ENCODE assay signal across 8 cellular contexts in the genomic region with DNA sequence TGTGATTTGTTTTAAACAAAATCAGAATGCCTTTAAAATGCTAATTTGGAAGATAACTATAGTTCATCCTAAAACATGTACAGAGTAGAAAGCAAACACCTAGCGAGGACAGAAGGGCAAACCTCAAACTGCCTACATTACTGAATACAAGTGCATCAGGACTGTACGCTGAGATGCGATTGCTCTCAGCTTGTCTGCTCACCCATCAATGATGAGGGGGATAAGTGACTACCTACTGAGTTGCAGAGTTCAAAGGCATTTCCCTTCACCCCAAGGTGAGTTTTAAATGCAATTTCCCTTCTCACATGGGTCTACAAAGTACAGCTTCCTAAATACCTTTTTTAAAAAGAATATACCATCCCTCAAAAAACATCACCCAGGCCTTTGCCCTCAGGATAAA. TPM values are rescaled to one million over a fixed set of nuclear protein-coding genes. Genes with fewer than 3 reads are reported as not detected.
DNase-seq lines count a peak whose midpoint lies in the region; ATAC-seq and TF ChIP-seq lines count a peak whose summit lies in the region.

No MANE protein-coding gene starts in this region.

- H3K9me3 Mint-ChIP-seq in Calu3 (ENCODE audit: low read depth, unreplicated experiment) = no peaks in the 10 kb centered on the region

- intact Hi-C loops in Calu3 (cut with micrococcal nuclease; ENCODE audit: unreplicated experiment) = loop anchor here (1.0 to 5.0 kb wide), 8 partner anchors 34 to 416 kb away; no protein-coding TSS in a partner anchor

- H3K4me1 Mint-ChIP-seq in Calu3 (ENCODE audit: low read depth, unreplicated experiment) = peaks cover 70% of the 10 kb centered on the region

- DNase-seq in Calu3 = no peak
- DNase-seq in SK-N-MC (ENCODE audit: low read depth, low spot score) = no peak
- DNase-seq in effector memory CD4-positive, alpha-beta T cell = no peak
- DNase-seq in HK-2 (ENCODE audit: unreplicated experiment) = no peak
- DNase-seq in glomerular visceral epithelial cell (ENCODE audit: extremely low spot score) = no peak
- no peak for DNase-seq in NCI-H510A treated with DMSO at 0.1 percent for 48 hours (lab: John Stamatoyannopoulos, UW)

- peak overlapping the region; percentile 51 for H3K4me3 Mint-ChIP-seq in Calu3 (ENCODE audit: low read depth, unreplicated experiment)

- no peak for ATAC-seq in HG03342 (IDR thresholded peaks at IDR 0.05; ENCODE audit: unreplicated experiment)

- H3K27ac ChIP-seq in SK-N-MC = peak overlapping the region; percentile 65; the same call in 1 of the 2 replicates
- peak overlapping the region; percentile 81 for H3K27ac ChIP-seq in effector memory CD4-positive, alpha-beta T cell (ENCODE audit: insufficient read depth, low read length, poor library complexity, severe bottlenecking)
- peak overlapping the region; percentile 21 for H3K27ac ChIP-seq in rectal smooth muscle tissue (ENCODE audit: low read depth, low read length)

- H3K36me3 ChIP-seq in SK-N-MC (ENCODE audit: insufficient read depth, low read length) (no peaks in the 10 kb centered on the region), rectal smooth muscle tissue (ENCODE audit: control insufficient read depth, insufficient read depth, low read length) (no peaks in the 10 kb centered on the region)
- H3K36me3 ChIP-seq in effector memory CD4-positive, alpha-beta T cell (ENCODE audit: control insufficient read depth, insufficient read depth, low read length) = no peaks in the 10 kb centered on the region

- peak overlapping the region; percentile 97 for H3K27ac Mint-ChIP-seq in Calu3 (ENCODE audit: unreplicated experiment)

- H3K4me3 ChIP-seq in SK-N-MC (0 out of 2 replicates have a peak overlapping the region, but pooled peaks have one; percentile 24), rectal smooth muscle tissue (ENCODE audit: low read length) (no peak overlapping the region)
- no peak overlapping the region for H3K4me3 ChIP-seq in effector memory CD4-positive, alpha-beta T cell (ENCODE audit: insufficient read depth, low read depth, low read length, poor library complexity, severe bottlenecking)

- CTCF ChIA-PET in Calu3 (lab: Charles Lee) = interaction anchor here (1.2 to 2.1 kb wide), 2 partner anchors 25 to 467 kb away, joined by 3 to 8 read pairs; no protein-coding TSS in a partner anchor

- no peaks in the 10 kb centered on the region for H3K9me3 ChIP-seq in SK-N-MC (ENCODE audit: low read depth, low read length)
- no peaks in the 10 kb centered on the region for H3K9me3 ChIP-seq in effector memory CD4-positive, alpha-beta T cell (ENCODE audit: control insufficient read depth, low read length)

- peaks cover 23% of the 10 kb centered on the region for H3K4me1 ChIP-seq in effector memory CD4-positive, alpha-beta T cell (ENCODE audit: control insufficient read depth, insufficient read depth, low read length, poor library complexity, severe bottlenecking)
- no peaks in the 10 kb centered on the region for H3K4me1 ChIP-seq in rectal smooth muscle tissue (ENCODE audit: control insufficient read depth, insufficient read depth, low read length)

- H3K27me3 ChIP-seq in effector memory CD4-positive, alpha-beta T cell (replicated peaks; ENCODE audit: control insufficient read depth, insufficient read depth, low read length, poor library complexity, severe bottlenecking) = no peaks in the 10 kb centered on the region
- no peaks in the 10 kb centered on the region for H3K27me3 ChIP-seq in rectal smooth muscle tissue (ENCODE audit: control insufficient read depth, insufficient read depth, low read length)

- TF ChIP-seq CTCF in Calu3 (IDR thresholded peaks at IDR 0.05; ENCODE audit: unreplicated experiment) = no peak

- peaks cover 46% of the 10 kb centered on the region for H3K36me3 Mint-ChIP-seq in Calu3 (ENCODE audit: insufficient read depth, unreplicated experiment)

- H3K27me3 Mint-ChIP-seq in Calu3 (ENCODE audit: unreplicated experiment) = no peaks in the 10 kb centered on the region

- BruUV-seq in Calu3 (replicated peaks; lab: Mats Ljungman, UMichigan) = no TSS peak

- H3K9ac ChIP-seq in SK-N-MC (ENCODE audit: insufficient read length) (no peak overlapping the region), rectal smooth muscle tissue (ENCODE audit: low read length) (no peak overlapping the region)

RNA-seq across cellular contexts. Expression of gene PHLDA1, which starts 52.9 kb away (rescaled TPM):
- 143 and 151 TPM in 2 replicates for total RNA-seq in Calu3 (2022)

Comparison
In these comparisons a context has a peak if more than half of its experiments do, and no peak if none do; other contexts are left out.
1. H3K27ac ChIP-seq: peak in every context shown above with its lines; median percentile 81 in effector memory CD4-positive, alpha-beta T cell; 65 in SK-N-MC; 21 in rectal smooth muscle tissue.